ENCODE assay signal across 16 cellular contexts in the genomic region with DNA sequence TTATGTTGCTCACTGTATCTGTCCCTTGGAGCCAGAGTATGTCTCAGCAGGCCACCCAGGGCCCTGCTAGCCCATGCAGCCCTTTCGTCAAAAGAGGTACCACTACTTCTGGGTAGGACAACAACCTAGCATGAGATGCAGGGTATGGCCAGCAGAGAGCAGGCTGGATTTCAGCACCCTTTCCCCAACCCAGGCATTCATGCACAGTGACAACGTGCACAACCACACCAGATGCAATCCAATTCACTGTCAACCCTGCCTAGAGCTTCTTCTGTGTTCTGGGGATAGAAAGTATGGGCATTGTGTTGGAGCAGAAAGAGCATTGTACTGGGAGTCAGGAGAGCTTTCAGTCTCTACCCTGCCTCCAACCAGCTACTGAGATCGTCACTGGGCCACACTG. TPM values are rescaled to one million over a fixed set of nuclear protein-coding genes. Genes with fewer than 3 reads are reported as not detected.
DNase-seq lines count a peak whose midpoint lies in the region; ATAC-seq, FAIRE-seq and TF ChIP-seq lines count a peak whose summit lies in the region.
"Had no signal": no experiment of that assay in that cellular context is flagged by ENCODE, and none has a peak within 500 bp of the region (broad histone marks: within the 10 kb centered on the region; RNA-seq: fewer than 3 reads in every experiment).

No MANE protein-coding gene starts in this region.

- peak overlapping the region in 1 of 7 donors; percentile 2 for H3K27ac Mint-ChIP-seq in CD14-positive monocyte
- peak overlapping the region; percentile 3 for H3K27ac Mint-ChIP-seq in central memory CD8-positive, alpha-beta T cell (ENCODE audit: low read depth)
- H3K27ac Mint-ChIP-seq: activated T-cell treated with anti-CD3 and anti-CD28 coated beads, Interleukin-2, amount 50 U/mL, for 72 hours had no signal

- peaks cover 32 to 40% of the 10 kb centered on the region in 2 donors for H3K36me3 Mint-ChIP-seq in CD14-positive monocyte
- H3K36me3 Mint-ChIP-seq in central memory CD8-positive, alpha-beta T cell (ENCODE audit: insufficient read depth) = peaks cover 1% of the 10 kb centered on the region

- no peaks in the 10 kb centered on the region for H3K9me3 ChIP-seq in HCT116 (ENCODE audit: control insufficient read depth in 1 of 2, insufficient read depth in 1 of 2, low read depth in 1 of 2, low read length in 2 of 2)
- H3K9me3 ChIP-seq: heart right ventricle had no signal

- no peak for FAIRE-seq in RCC 7860 (lab: Jason Lieb, UNC)
- FAIRE-seq in D721Med (lab: Jason Lieb, UNC) = no peak
- FAIRE-seq: endometrium had no signal

- BruUV-seq in HCT116 (replicated peaks; lab: Mats Ljungman, UMichigan) = no TSS peak

- peaks cover 0 to 3% (median 0%) of the 10 kb centered on the region in 3 donors for H3K27me3 Mint-ChIP-seq in CD14-positive monocyte (ENCODE audit: low read depth in 3 of 3)
- no peaks in the 10 kb centered on the region for H3K27me3 Mint-ChIP-seq in central memory CD8-positive, alpha-beta T cell
- H3K27me3 Mint-ChIP-seq: brain had no signal

- no peak overlapping the region for H3K4me2 ChIP-seq in HCT116 (ENCODE audit: low read length)

- no peak for TF ChIP-seq RAD21 in HCT116 (IDR thresholded peaks at IDR 0.05; ENCODE audit: low read depth)

- intact Hi-C loops in CD14-positive monocyte (cut with micrococcal nuclease) (loop anchor here in 1 of 2 donors (5.0 kb wide), 1 partner anchor 35 kb away; no protein-coding TSS in a partner anchor), HCT116 (cut with micrococcal nuclease) (no loop called here)

- H3K4me1 ChIP-seq in HCT116 (ENCODE audit: control insufficient read depth in 1 of 2, insufficient read depth in 2 of 2, low read length in 2 of 2) = no peaks in the 10 kb centered on the region

- H3K9ac ChIP-seq in HCT116 (ENCODE audit: low read length) = no peak overlapping the region

- H3K9me2 ChIP-seq in HCT116 (ENCODE audit: insufficient read depth) = no peaks in the 10 kb centered on the region

- H3K4me3 ChIP-seq in HCT116 (replicated peaks in 1 of 2; ENCODE audit: low read depth in 1 of 2, low read length in 2 of 2) = no peak overlapping the region
- H3K4me3 ChIP-seq: heart right ventricle had no signal

- H3K9me3 Mint-ChIP-seq in CD14-positive monocyte = no peaks in the 10 kb centered on the region
- no peaks in the 10 kb centered on the region for H3K9me3 Mint-ChIP-seq in central memory CD8-positive, alpha-beta T cell
- H3K9me3 Mint-ChIP-seq: activated T-cell treated with anti-CD3 and anti-CD28 coated beads, Interleukin-2, amount 50 U/mL, for 72 hours had no signal

- H3K27me3 ChIP-seq in HCT116 (ENCODE audit: insufficient read depth, low read length) = no peaks in the 10 kb centered on the region
- H3K27me3 ChIP-seq: heart right ventricle had no signal

- RAD21 ChIA-PET in HCT116 (lab: Charles Lee; ENCODE audit: low non-redundant PET in 1 of 2, low total read pairs in 2 of 2, uncharacterized antibody in 2 of 2, unreplicated experiment in 2 of 2) = no interaction called here

- ATAC-seq in HCT116 = peak; percentile 50; the same call in 1 of the 2 replicates
- no peak for ATAC-seq in central memory CD8-positive, alpha-beta T cell (replicated peaks; ENCODE audit: extremely low read depth, poor library complexity, severe bottlenecking)
- no peak for ATAC-seq in HG03025 (IDR thresholded peaks at IDR 0.05; ENCODE audit: low FRiP score, unreplicated experiment)
- ATAC-seq: activated T-cell treated with anti-CD3 and anti-CD28 coated beads, Interleukin-2, amount 50 U/mL, for 72 hours had no signal

- POLR2A ChIA-PET in HCT116 (lab: Charles Lee) = no interaction called here

- TF ChIP-seq CTCF in CD14-positive monocyte (IDR thresholded peaks at IDR 0.05) = peak; percentile 43
- no peak for TF ChIP-seq CTCF in HCT116 (IDR thresholded peaks at IDR 0.05 in 2 of 3, conservative IDR thresholded peaks at IDR 0.05 in 1 of 3; ENCODE audit: borderline replicate concordance in 1 of 3, insufficient read depth in 1 of 3, low read depth in 2 of 3, low read length in 2 of 3)
- TF ChIP-seq CTCF in D721Med (IDR thresholded peaks at IDR 0.05; ENCODE audit: insufficient read depth, missing control alignments) = no peak

- H3K4me1 Mint-ChIP-seq in CD14-positive monocyte = peaks cover 8% of the 10 kb centered on the region
- peaks cover 27% of the 10 kb centered on the region for H3K4me1 Mint-ChIP-seq in central memory CD8-positive, alpha-beta T cell

- no peak overlapping the region for H3K4me3 Mint-ChIP-seq in CD14-positive monocyte
- no peak overlapping the region for H3K4me3 Mint-ChIP-seq in central memory CD8-positive, alpha-beta T cell
- H3K4me3 Mint-ChIP-seq: activated T-cell treated with anti-CD3 and anti-CD28 coated beads, Interleukin-2, amount 50 U/mL, for 72 hours; brain had no signal

- H3K36me3 ChIP-seq in HCT116 (ENCODE audit: control insufficient read depth in 1 of 2, insufficient read depth in 2 of 2, low read length in 2 of 2) = no peaks in the 10 kb centered on the region

- no peaks in the 10 kb centered on the region for H3K79me2 ChIP-seq in HCT116 (ENCODE audit: insufficient read depth, low read length)

- no peak overlapping the region for H2AFZ ChIP-seq in HCT116 (ENCODE audit: low read depth, low read length, poor library complexity, severe bottlenecking)

- CTCF ChIA-PET in HCT116 (lab: Charles Lee) = no interaction called here

- H4K20me1 ChIP-seq in HCT116 (ENCODE audit: insufficient read depth) = no peaks in the 10 kb centered on the region

- DNase-seq in CD14-positive monocyte (ENCODE audit: low spot score) (no peak), HCT116 (ENCODE audit: low read depth, low spot score) (no peak), midbrain (lab: John Stamatoyannopoulos, UW) (peak; percentile 66), RCC 7860 (ENCODE audit: low spot score) (no peak), D721Med (ENCODE audit: insufficient read length, low spot score) (no peak), activated gamma-delta T cell treated with Interleukin-2 at 50 U/mL for 16 hours (no peak)
- DNase-seq in central memory CD8-positive, alpha-beta T cell (ENCODE audit: low spot score in 2 of 2) = no peak
- DNase-seq: activated T-cell treated with anti-CD3 and anti-CD28 coated beads, Interleukin-2, amount 50 U/mL, for 72 hours; EL; heart right ventricle; NCI-H187; NCI-H748 treated with DMSO at 0.1 percent for 48 hours; stimulated activated CD4-positive, alpha-beta T cell treated with anti-CD3 and anti-CD28 coated beads, Interleukin-1b, Interleukin-23, amount 100 ng/mL, for 48 hours had no signal

- H3K27ac ChIP-seq in HCT116 (ENCODE audit: low read depth, low read length) = no peak overlapping the region
- H3K27ac ChIP-seq: heart right ventricle had no signal

- TF ChIP-seq POLR2A in HCT116 (IDR thresholded peaks at IDR 0.05; ENCODE audit: borderline replicate concordance, extremely low read depth, insufficient read depth, insufficient read length) = no peak

TF ChIP-seq in HCT116, 20 proteins besides CTCF, POLR2A, EP300 and RAD21 (continues in another document):
- TF ChIP-seq ELF1 (IDR thresholded peaks at IDR 0.05; ENCODE audit: borderline replicate concordance, low read depth) (no peak), SIN3A (IDR thresholded peaks at IDR 0.05; ENCODE audit: low read depth) (no peak), FOSL1 (IDR thresholded peaks at IDR 0.05; ENCODE audit: low read depth) (no peak), TCF7L2 (IDR thresholded peaks at IDR 0.05; ENCODE audit: borderline replicate concordance, extremely low read depth, insufficient read depth, insufficient read length) (no peak), ZFX (IDR thresholded peaks at IDR 0.05) (no peak), SP1 (IDR thresholded peaks at IDR 0.05; ENCODE audit: low read depth) (no peak), CEBPB (IDR thresholded peaks at IDR 0.05; ENCODE audit: low read depth) (no peak), EGR1 (IDR thresholded peaks at IDR 0.05; ENCODE audit: low read depth) (no peak), ZNF274 (IDR thresholded peaks at IDR 0.05; ENCODE audit: low read depth, low read length) (no peak)
- TF ChIP-seq, protein P1, sequence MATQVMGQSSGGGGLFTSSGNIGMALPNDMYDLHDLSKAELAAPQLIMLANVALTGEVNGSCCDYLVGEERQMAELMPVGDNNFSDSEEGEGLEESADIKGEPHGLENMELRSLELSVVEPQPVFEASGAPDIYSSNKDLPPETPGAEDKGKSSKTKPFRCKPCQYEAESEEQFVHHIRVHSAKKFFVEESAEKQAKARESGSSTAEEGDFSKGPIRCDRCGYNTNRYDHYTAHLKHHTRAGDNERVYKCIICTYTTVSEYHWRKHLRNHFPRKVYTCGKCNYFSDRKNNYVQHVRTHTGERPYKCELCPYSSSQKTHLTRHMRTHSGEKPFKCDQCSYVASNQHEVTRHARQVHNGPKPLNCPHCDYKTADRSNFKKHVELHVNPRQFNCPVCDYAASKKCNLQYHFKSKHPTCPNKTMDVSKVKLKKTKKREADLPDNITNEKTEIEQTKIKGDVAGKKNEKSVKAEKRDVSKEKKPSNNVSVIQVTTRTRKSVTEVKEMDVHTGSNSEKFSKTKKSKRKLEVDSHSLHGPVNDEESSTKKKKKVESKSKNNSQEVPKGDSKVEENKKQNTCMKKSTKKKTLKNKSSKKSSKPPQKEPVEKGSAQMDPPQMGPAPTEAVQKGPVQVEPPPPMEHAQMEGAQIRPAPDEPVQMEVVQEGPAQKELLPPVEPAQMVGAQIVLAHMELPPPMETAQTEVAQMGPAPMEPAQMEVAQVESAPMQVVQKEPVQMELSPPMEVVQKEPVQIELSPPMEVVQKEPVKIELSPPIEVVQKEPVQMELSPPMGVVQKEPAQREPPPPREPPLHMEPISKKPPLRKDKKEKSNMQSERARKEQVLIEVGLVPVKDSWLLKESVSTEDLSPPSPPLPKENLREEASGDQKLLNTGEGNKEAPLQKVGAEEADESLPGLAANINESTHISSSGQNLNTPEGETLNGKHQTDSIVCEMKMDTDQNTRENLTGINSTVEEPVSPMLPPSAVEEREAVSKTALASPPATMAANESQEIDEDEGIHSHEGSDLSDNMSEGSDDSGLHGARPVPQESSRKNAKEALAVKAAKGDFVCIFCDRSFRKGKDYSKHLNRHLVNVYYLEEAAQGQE (IDR thresholded peaks at IDR 0.05; ENCODE audit: low read depth) = no peak
- TF ChIP-seq, protein P2, sequence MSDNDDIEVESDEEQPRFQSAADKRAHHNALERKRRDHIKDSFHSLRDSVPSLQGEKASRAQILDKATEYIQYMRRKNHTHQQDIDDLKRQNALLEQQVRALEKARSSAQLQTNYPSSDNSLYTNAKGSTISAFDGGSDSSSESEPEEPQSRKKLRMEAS (IDR thresholded peaks at IDR 0.05) = no peak

RNA-seq across cellular contexts. Expression of a gene that starts 37.9 kb away (rescaled TPM):
- polyA plus RNA-seq in CD14-positive monocyte = 10 to 100 TPM; 12.1 to 17.2 TPM
- 3.4 TPM for total RNA-seq in HCT116 (2021; ENCODE audit: unreplicated experiment)
- 2.6 and 2.8 TPM in 2 replicates for polyA plus RNA-seq in HCT116 (2012)
